ENCODE assay signal across 28 cellular contexts in genomic region chrX:17621566-17622270, GRCh38.
DNase-seq lines count a peak whose midpoint lies in the region; ATAC-seq, FAIRE-seq and TF ChIP-seq lines count a peak whose summit lies in the region.
"Had no signal": no experiment of that assay in that cellular context is flagged by ENCODE, and none has a peak within 500 bp of the region (broad histone marks: within the 10 kb centered on the region; RNA-seq: fewer than 3 reads in every experiment).

No MANE protein-coding gene starts in this region.

- H3K4me1 Mint-ChIP-seq in MCF 10A (ENCODE audit: insufficient read depth, unreplicated experiment): no peaks in the 10 kb centered on the region
- peaks cover 10% of the 10 kb centered on the region for H3K4me1 Mint-ChIP-seq in astrocyte (ENCODE audit: low read depth, unreplicated experiment)
- no peaks in the 10 kb centered on the region for H3K4me1 Mint-ChIP-seq in activated naive CD4-positive, alpha-beta T cell treated with anti-CD3 and anti-CD28 coated beads for 36 hours (ENCODE audit: low read depth)
- H3K4me1 Mint-ChIP-seq: CD4-positive, CD25-positive, alpha-beta regulatory T cell; IgD-negative memory B cell had no signal

- no peak overlapping the region for H3K27ac ChIP-seq in mammary epithelial cell (ENCODE audit: insufficient read depth, low read depth, low read length)
- no peak overlapping the region for H3K27ac ChIP-seq in astrocyte (ENCODE audit: low read depth, low read length)
- H3K27ac ChIP-seq: GM23248, HL-60, PC-9, SK-N-MC had no signal

- H3K36me3 Mint-ChIP-seq in MCF 10A (ENCODE audit: insufficient read depth, unreplicated experiment): no peaks in the 10 kb centered on the region
- no peaks in the 10 kb centered on the region for H3K36me3 Mint-ChIP-seq in astrocyte (ENCODE audit: low read depth, unreplicated experiment)
- no peaks in the 10 kb centered on the region for H3K36me3 Mint-ChIP-seq in activated naive CD4-positive, alpha-beta T cell treated with anti-CD3 and anti-CD28 coated beads for 36 hours (ENCODE audit: low read depth)
- H3K36me3 Mint-ChIP-seq: CD4-positive, CD25-positive, alpha-beta regulatory T cell had no signal

- H3K36me3 ChIP-seq in mammary epithelial cell (ENCODE audit: insufficient read depth, low read length) (no peaks in the 10 kb centered on the region), astrocyte (ENCODE audit: insufficient read depth, low read length) (no peaks in the 10 kb centered on the region)
- H3K36me3 ChIP-seq: BE2C, HAP-1 had no signal

- H3K79me2 ChIP-seq in mammary epithelial cell (ENCODE audit: insufficient read depth, low read length) (peaks cover 8% of the 10 kb centered on the region), astrocyte (ENCODE audit: insufficient read depth, low read length) (no peaks in the 10 kb centered on the region)

- no peaks in the 10 kb centered on the region for H4K20me1 ChIP-seq in mammary epithelial cell (ENCODE audit: insufficient read depth, low read length)
- H4K20me1 ChIP-seq in astrocyte (ENCODE audit: insufficient read depth, low read length): peaks cover 10% of the 10 kb centered on the region

- dilution Hi-C loops in mammary epithelial cell (cut with HindIII; ENCODE audit: low sequenced_read_pairs): no loop called here

- peak overlapping the region; percentile 12 for H3K4me2 ChIP-seq in mammary epithelial cell (ENCODE audit: insufficient read depth, low read depth, low read length)
- H3K4me2 ChIP-seq in astrocyte (ENCODE audit: low read length): peak overlapping the region; percentile 19
- H3K4me2 ChIP-seq: PC-9 had no signal

- H3K9me3 Mint-ChIP-seq in MCF 10A (ENCODE audit: unreplicated experiment) (no peaks in the 10 kb centered on the region), astrocyte (ENCODE audit: unreplicated experiment) (no peaks in the 10 kb centered on the region)
- H3K9me3 Mint-ChIP-seq in activated naive CD4-positive, alpha-beta T cell treated with anti-CD3 and anti-CD28 coated beads for 36 hours: no peaks in the 10 kb centered on the region

- H3K27me3 Mint-ChIP-seq in MCF 10A (ENCODE audit: insufficient read depth, unreplicated experiment) (peaks cover 30% of the 10 kb centered on the region), astrocyte (ENCODE audit: low read depth, unreplicated experiment) (no peaks in the 10 kb centered on the region)
- peaks cover 2% of the 10 kb centered on the region for H3K27me3 Mint-ChIP-seq in activated naive CD4-positive, alpha-beta T cell treated with anti-CD3 and anti-CD28 coated beads for 36 hours (ENCODE audit: low read depth)
- H3K27me3 Mint-ChIP-seq: CD4-positive, CD25-positive, alpha-beta regulatory T cell had no signal

- FAIRE-seq in astrocyte (lab: Jason Lieb, UNC): peak; percentile 43
- FAIRE-seq: A204.1, GM12891, GM19239, HTR-8/SVneo had no signal

- H2AFZ ChIP-seq in mammary epithelial cell (ENCODE audit: low read depth, low read length) (no peak overlapping the region), astrocyte (ENCODE audit: low read depth, low read length) (no peak overlapping the region)
- H2AFZ ChIP-seq: GM23248, PC-9 had no signal

- DNase-seq in mammary epithelial cell: no peak
- DNase-seq in MCF 10A (ENCODE audit: unreplicated experiment): no peak
- peak; percentile 49 for DNase-seq in NCI-H748 treated with DMSO at 0.1 percent for 48 hours (lab: John Stamatoyannopoulos, UW)
- DNase-seq in astrocyte (ENCODE audit: low read depth): no peak
- no peak for DNase-seq in left ventricle myocardium superior
- no peak for DNase-seq in NCI-H2081 treated with DMSO at 0.1 percent for 48 hours (lab: John Stamatoyannopoulos, UW)
- DNase-seq in activated naive CD4-positive, alpha-beta T cell treated with anti-CD3 and anti-CD28 coated beads for 36 hours: no peak
- no peak for DNase-seq in DMS153 treated with DMSO at 0.1 percent for 48 hours (lab: John Stamatoyannopoulos, UW; ENCODE audit: unreplicated experiment)
- DNase-seq: BE2C; Caco-2; CD4-positive, CD25-positive, alpha-beta regulatory T cell; GM23248; Karpas-422; MM.1S; NCI-H1105 treated with DMSO at 0.1 percent for 48 hours; NCI-H187; NCI-H2171 treated with DMSO at 0.1 percent for 48 hours; NCI-H446 treated with DMSO at 0.1 percent for 48 hours; NCI-H774; PC-9 had no signal

- H3K27ac Mint-ChIP-seq in MCF 10A (ENCODE audit: low read depth, unreplicated experiment): no peak overlapping the region
- H3K27ac Mint-ChIP-seq in astrocyte (ENCODE audit: unreplicated experiment): no peak overlapping the region
- no peak overlapping the region for H3K27ac Mint-ChIP-seq in activated naive CD4-positive, alpha-beta T cell treated with anti-CD3 and anti-CD28 coated beads for 36 hours
- H3K27ac Mint-ChIP-seq: CD4-positive, CD25-positive, alpha-beta regulatory T cell; IgD-negative memory B cell had no signal

- H3K4me1 ChIP-seq in mammary epithelial cell (ENCODE audit: insufficient read depth, low read length) (peaks cover 10% of the 10 kb centered on the region), astrocyte (ENCODE audit: insufficient read depth, low read length) (peaks cover 6% of the 10 kb centered on the region)
- H3K4me1 ChIP-seq: BE2C, HAP-1 had no signal

- POLR2A ChIA-PET in MCF 10A (lab: Yijun Ruan, JAX): no interaction called here

- in situ Hi-C loops in mammary epithelial cell (cut with MboI; ENCODE audit: low sequenced_read_pairs in 2 of 2): no loop called here

- WGBS in mammary epithelial cell (ENCODE audit: low coverage, missing lambda C conversion rate): 7% methylated on average over 4 of the region's 4 CpGs

- H3K9me3 ChIP-seq in mammary epithelial cell (replicated peaks; ENCODE audit: insufficient read depth, low read length) (no peaks in the 10 kb centered on the region), astrocyte (ENCODE audit: insufficient read depth, low read depth, low read length) (no peaks in the 10 kb centered on the region)
- H3K9me3 ChIP-seq: BE2C, Caco-2, HAP-1 had no signal

- TF ChIP-seq CTCF in mammary epithelial cell (conservative IDR thresholded peaks at IDR 0.05 in 1 of 2, IDR thresholded peaks at IDR 0.05 in 1 of 2; ENCODE audit: extremely low read depth in 1 of 2, insufficient read depth in 1 of 2, low read depth in 1 of 2, low read length in 2 of 2): no peak
- TF ChIP-seq CTCF in MCF 10A (IDR thresholded peaks at IDR 0.05; ENCODE audit: unreplicated experiment): no peak
- TF ChIP-seq CTCF in astrocyte (IDR thresholded peaks at IDR 0.05; ENCODE audit: insufficient read depth, low read depth, low read length): no peak

- H3K4me3 ChIP-seq in mammary epithelial cell (replicated peaks in 1 of 3; ENCODE audit: insufficient read depth in 1 of 3, low read depth in 2 of 3, low read length in 3 of 3) (no peak overlapping the region), astrocyte (ENCODE audit: insufficient read depth, low read depth, low read length) (no peak overlapping the region)
- H3K4me3 ChIP-seq: GM23248, HAP-1, PC-9, SK-N-MC had no signal

- ATAC-seq in left ventricle myocardium superior: no peak

- CTCF ChIA-PET in mammary epithelial cell (lab: Charles Lee; ENCODE audit: low non-redundant PET) (no interaction called here), MCF 10A (lab: Yijun Ruan, JAX) (interaction anchor here (0.8 kb wide), 1 partner anchor 13 kb away, joined by 3 read pairs; no protein-coding TSS in a partner anchor)
- CTCF ChIA-PET in activated naive CD4-positive, alpha-beta T cell treated with anti-CD3 and anti-CD28 coated beads for 36 hours (lab: Charles Lee): interaction anchor here (0.7 kb wide), 1 partner anchor 796 kb away, joined by 3 read pairs; no protein-coding TSS in a partner anchor

- H3K27me3 ChIP-seq in mammary epithelial cell (ENCODE audit: insufficient read depth, low read length): no peaks in the 10 kb centered on the region
- H3K27me3 ChIP-seq in astrocyte (ENCODE audit: insufficient read depth, low read length): no peaks in the 10 kb centered on the region
- H3K27me3 ChIP-seq: BE2C had no signal

- BruUV-seq in mammary epithelial cell (replicated peaks; lab: Mats Ljungman, UMichigan) (no TSS peak), MCF 10A (replicated peaks; lab: Mats Ljungman, UMichigan) (no TSS peak)

- H3K9ac ChIP-seq in mammary epithelial cell (ENCODE audit: insufficient read depth, low read length) (no peak overlapping the region), astrocyte (ENCODE audit: low read length) (no peak overlapping the region)
- H3K9ac ChIP-seq: GM23248 had no signal

- no peak overlapping the region for H3K4me3 Mint-ChIP-seq in MCF 10A (ENCODE audit: unreplicated experiment)
- H3K4me3 Mint-ChIP-seq in astrocyte (ENCODE audit: unreplicated experiment): no peak overlapping the region
- H3K4me3 Mint-ChIP-seq in activated naive CD4-positive, alpha-beta T cell treated with anti-CD3 and anti-CD28 coated beads for 36 hours: no peak overlapping the region
- H3K4me3 Mint-ChIP-seq: CD4-positive, CD25-positive, alpha-beta regulatory T cell; IgD-negative memory B cell had no signal

- intact Hi-C loops in mammary epithelial cell (cut with micrococcal nuclease) (no loop called here), MCF 10A (cut with micrococcal nuclease) (no loop called here), left ventricle myocardium superior (cut with micrococcal nuclease) (no loop called here)
- intact Hi-C loops in activated naive CD4-positive, alpha-beta T cell treated with anti-CD3 and anti-CD28 coated beads for 36 hours (cut with micrococcal nuclease): no loop called here
